In the genomic region with DNA sequence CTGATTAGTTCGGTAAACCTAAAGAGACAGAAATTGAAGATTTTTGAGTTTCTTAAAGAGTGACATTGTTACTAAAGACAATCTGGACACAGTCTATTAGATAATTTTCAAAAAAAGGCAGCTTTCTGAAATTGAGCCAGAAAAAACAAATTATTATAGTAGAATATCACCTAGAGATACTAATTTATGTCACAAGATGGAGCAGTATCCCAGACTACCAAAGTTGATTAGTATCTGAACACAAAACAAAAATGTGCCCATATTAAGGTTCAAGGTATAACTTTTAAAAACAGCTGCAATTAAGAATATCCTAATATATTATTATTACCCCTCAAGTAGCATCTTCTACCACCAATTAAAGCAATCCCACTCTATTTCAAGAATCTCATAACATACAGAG, we compare ENCODE assay signal across 24 cellular contexts. TPM values are rescaled to one million over a fixed set of nuclear protein-coding genes. Genes with fewer than 3 reads are reported as not detected.
DNase-seq lines count a peak whose midpoint lies in the region; ATAC-seq, FAIRE-seq and TF ChIP-seq lines count a peak whose summit lies in the region.
"Had no signal": no experiment of that assay in that cellular context is flagged by ENCODE, and none has a peak within 500 bp of the region (broad histone marks: within the 10 kb centered on the region; RNA-seq: fewer than 3 reads in every experiment).

No MANE protein-coding gene starts in this region.

- H3F3A ChIP-seq in Loucy (ENCODE audit: low read depth): no peaks in the 10 kb centered on the region

- no peak for DNase-seq in HepG2 (ENCODE audit: low spot score)
- no peak for DNase-seq in chondrocyte (ENCODE audit: low spot score)
- no peak for DNase-seq in Karpas-422
- no peak for DNase-seq in DMS114 treated with DMSO at 0.1 percent for 48 hours (lab: John Stamatoyannopoulos, UW; ENCODE audit: unreplicated experiment)
- DNase-seq: activated CD4-positive, alpha-beta T cell treated with anti-CD3 and anti-CD28 coated beads, Interleukin-2, amount 50 U/mL, for 4 hours; activated naive CD4-positive, alpha-beta T cell treated with anti-CD3 and anti-CD28 coated beads, Interleukin-2, amount 10 ng/mL, durations not matched to agents 7 days and 5 days; aorta; effector memory CD8-positive, alpha-beta T cell; GDM1; H9; head of caudate nucleus; NCI-H2081 treated with DMSO at 0.1 percent for 48 hours; NCI-H510A treated with DMSO at 0.1 percent for 48 hours; nucleus accumbens; retina; Right ventricle myocardium superior; T-cell; testis had no signal

- H3K27me3 ChIP-seq in liver (ENCODE audit: control insufficient read depth in 4 of 4, insufficient read depth in 4 of 4, low read length in 3 of 4): no peaks in the 10 kb centered on the region
- no peaks in the 10 kb centered on the region; a peak in 1 of 5 replicates for H3K27me3 ChIP-seq in HepG2 (ENCODE audit: control insufficient read depth in 1 of 2, insufficient read depth in 2 of 2, low read length in 2 of 2)
- no peaks in the 10 kb centered on the region for H3K27me3 ChIP-seq in Loucy (ENCODE audit: insufficient read depth, low read length, poor library complexity, severe bottlenecking)
- no peaks in the 10 kb centered on the region for H3K27me3 ChIP-seq in Karpas-422 (ENCODE audit: low read length)
- H3K27me3 ChIP-seq: testis had no signal

- no peak for TF ChIP-seq POLR2A in HepG2 (IDR thresholded peaks at IDR 0.05; ENCODE audit: insufficient read depth in 1 of 2, low read depth in 2 of 2, low read length in 2 of 2)

- H3K4me3 ChIP-seq in liver (ENCODE audit: low read depth in 1 of 3, low read length in 3 of 3) (no peak overlapping the region), HepG2 (replicated peaks in 1 of 3; ENCODE audit: insufficient read depth in 1 of 3, low read depth in 2 of 3, low read length in 3 of 3) (no peak overlapping the region), Loucy (ENCODE audit: low read length, poor library complexity, severe bottlenecking) (no peak overlapping the region), Karpas-422 (ENCODE audit: low read length) (no peak overlapping the region)
- H3K4me3 ChIP-seq: testis had no signal

- H3K27ac ChIP-seq in liver (ENCODE audit: low read depth in 1 of 2, low read length in 2 of 2) (no peak overlapping the region), HepG2 (ENCODE audit: extremely low read length, insufficient read depth, low read length) (no peak overlapping the region), Karpas-422 (ENCODE audit: low read length) (no peak overlapping the region)

- BruUV-seq in HepG2 (replicated peaks; lab: Mats Ljungman, UMichigan): no TSS peak

- H3K36me3 Mint-ChIP-seq in chondrocyte (ENCODE audit: low read depth): peaks cover 43% of the 10 kb centered on the region

- in situ Hi-C loops in HepG2 (cut with HindIII; ENCODE audit: extremely low pct_ligation_motif_present, low pct_unique_long_range_greater_than_20kb): no loop called here

- H3K4me3 Mint-ChIP-seq in chondrocyte (ENCODE audit: unreplicated experiment): no peak overlapping the region
- H3K4me3 Mint-ChIP-seq: activated naive CD4-positive, alpha-beta T cell treated with anti-CD3 and anti-CD28 coated beads, Interleukin-2, amount 10 ng/mL, durations not matched to agents 7 days and 5 days; effector memory CD8-positive, alpha-beta T cell; H9; T-cell had no signal

- CTCF ChIA-PET in HepG2 (lab: Yijun Ruan, JAX; ENCODE audit: low intra/inter-chr PET ratio, low total read pairs): no interaction called here

- H4K20me1 ChIP-seq in HepG2 (ENCODE audit: insufficient read depth, low read length) (no peaks in the 10 kb centered on the region), Loucy (ENCODE audit: insufficient read depth, low read length, poor library complexity, severe bottlenecking) (peaks cover 3% of the 10 kb centered on the region), Karpas-422 (ENCODE audit: insufficient read depth, low read depth, low read length) (no peaks in the 10 kb centered on the region)

- H3K27ac Mint-ChIP-seq in chondrocyte (ENCODE audit: unreplicated experiment): no peak overlapping the region
- H3K27ac Mint-ChIP-seq: activated naive CD4-positive, alpha-beta T cell treated with anti-CD3 and anti-CD28 coated beads, Interleukin-2, amount 10 ng/mL, durations not matched to agents 7 days and 5 days; T-cell had no signal

- TF ChIP-seq RAD21 in liver (IDR thresholded peaks at IDR 0.05): peak; percentile 32 to 50
- no peak for TF ChIP-seq RAD21 in HepG2 (CRISPR knock-in tag; IDR thresholded peaks at IDR 0.05)

- H3K9ac ChIP-seq in liver (ENCODE audit: low read depth in 1 of 2, low read length in 2 of 2) (no peak overlapping the region), HepG2 (ENCODE audit: insufficient read depth, low read depth, low read length) (no peak overlapping the region), Loucy (ENCODE audit: low read depth, low read length, poor library complexity, severe bottlenecking) (no peak overlapping the region), Karpas-422 (ENCODE audit: low read length) (no peak overlapping the region)

- H3K9me3 Mint-ChIP-seq in chondrocyte (ENCODE audit: low read depth): no peaks in the 10 kb centered on the region
- H3K9me3 Mint-ChIP-seq: activated naive CD4-positive, alpha-beta T cell treated with anti-CD3 and anti-CD28 coated beads, Interleukin-2, amount 10 ng/mL, durations not matched to agents 7 days and 5 days; effector memory CD8-positive, alpha-beta T cell; H9; T-cell had no signal

- intact Hi-C loops in HepG2 (cut with micrococcal nuclease; ENCODE audit: unreplicated experiment): no loop called here

- POLR2A ChIA-PET in HepG2 (lab: Yijun Ruan, JAX): no interaction called here

- H3K27me3 Mint-ChIP-seq in chondrocyte (ENCODE audit: low read depth): no peaks in the 10 kb centered on the region
- H3K27me3 Mint-ChIP-seq: activated naive CD4-positive, alpha-beta T cell treated with anti-CD3 and anti-CD28 coated beads, Interleukin-2, amount 10 ng/mL, durations not matched to agents 7 days and 5 days; effector memory CD8-positive, alpha-beta T cell; T-cell had no signal

- no peak overlapping the region for H3K4me2 ChIP-seq in HepG2 (ENCODE audit: low read depth, low read length)
- H3K4me2 ChIP-seq in Loucy (ENCODE audit: low read depth, low read length, poor library complexity, severe bottlenecking): no peak overlapping the region
- H3K4me2 ChIP-seq in Karpas-422 (ENCODE audit: low read depth, low read length, poor library complexity, severe bottlenecking): no peak overlapping the region

- TF ChIP-seq EP300 in HepG2 (IDR thresholded peaks at IDR 0.05; ENCODE audit: low read depth in 2 of 2, low read length in 2 of 2): no peak
- TF ChIP-seq EP300 in HepG2 (CRISPR knock-in tag; IDR thresholded peaks at IDR 0.05; ENCODE audit: borderline replicate concordance): no peak

- H3K9me3 ChIP-seq in liver (ENCODE audit: control insufficient read depth in 4 of 4, low read length in 3 of 4): no peaks in the 10 kb centered on the region
- no peaks in the 10 kb centered on the region for H3K9me3 ChIP-seq in HepG2 (ENCODE audit: low read length)
- no peaks in the 10 kb centered on the region for H3K9me3 ChIP-seq in Loucy (ENCODE audit: insufficient read depth, low read depth, low read length)
- no peaks in the 10 kb centered on the region for H3K9me3 ChIP-seq in Karpas-422 (ENCODE audit: low read length)
- H3K9me3 ChIP-seq: testis had no signal

- FAIRE-seq in HepG2 (lab: Jason Lieb, UNC): no peak

- H3K36me3 ChIP-seq in liver (ENCODE audit: control insufficient read depth in 4 of 4, insufficient read depth in 3 of 4, low read depth in 1 of 4, low read length in 3 of 4) (peaks cover 5 to 45% (median 26%) of the 10 kb centered on the region in 4 donors), HepG2 (replicated peaks in 1 of 2; ENCODE audit: control insufficient read depth in 1 of 2, insufficient read depth in 2 of 2, low read length in 2 of 2) (peaks cover 16 to 67% of the 10 kb centered on the region in 2 experiments), Loucy (ENCODE audit: insufficient read depth, low read length) (peaks cover 99% of the 10 kb centered on the region), Karpas-422 (ENCODE audit: insufficient read depth, low read length) (no peaks in the 10 kb centered on the region)

- H3K9me2 ChIP-seq in Loucy (replicated peaks; ENCODE audit: low read depth, low read length) (no peaks in the 10 kb centered on the region), Karpas-422 (replicated peaks; ENCODE audit: insufficient read depth, low read length) (no peaks in the 10 kb centered on the region)

- no peaks in the 10 kb centered on the region for H3K4me1 Mint-ChIP-seq in chondrocyte (ENCODE audit: low read depth)
- H3K4me1 Mint-ChIP-seq: activated naive CD4-positive, alpha-beta T cell treated with anti-CD3 and anti-CD28 coated beads, Interleukin-2, amount 10 ng/mL, durations not matched to agents 7 days and 5 days; H9; T-cell had no signal

- no peak for TF ChIP-seq CTCF in liver (IDR thresholded peaks at IDR 0.05; ENCODE audit: low read depth, low read length, missing input control)
- TF ChIP-seq CTCF in HepG2 (CRISPR knock-in tag; IDR thresholded peaks at IDR 0.05): no peak
- TF ChIP-seq CTCF in Loucy (conservative IDR thresholded peaks at IDR 0.05; ENCODE audit: low read length): peak; percentile 36; the same call in 1 of the 2 replicates
- TF ChIP-seq CTCF in chondrocyte (IDR thresholded peaks at IDR 0.05): peak; percentile 63

- 91% methylated on average over 1 of the region's 1 CpG for WGBS in liver
- WGBS in HepG2 (ENCODE audit: low lambda C conversion rate): 97% methylated on average over 1 of the region's 1 CpG

- ATAC-seq in HepG2: no peak
- ATAC-seq in GM21825 (IDR thresholded peaks at IDR 0.05; ENCODE audit: unreplicated experiment): no peak
- no peak for ATAC-seq in GM18858 (IDR thresholded peaks at IDR 0.05; ENCODE audit: unreplicated experiment)
- ATAC-seq: effector memory CD8-positive, alpha-beta T cell; T-cell had no signal

- no peak overlapping the region for H2AFZ ChIP-seq in HepG2 (ENCODE audit: low read length)
- no peak overlapping the region for H2AFZ ChIP-seq in Loucy (ENCODE audit: low read length)
- no peak overlapping the region for H2AFZ ChIP-seq in Karpas-422 (ENCODE audit: low read length)

- H3K4me1 ChIP-seq in liver (ENCODE audit: control insufficient read depth in 4 of 4, insufficient read depth in 4 of 4, low read length in 3 of 4) (peaks cover 0 to 6% (median 5%) of the 10 kb centered on the region in 4 donors), HepG2 (ENCODE audit: insufficient read depth, low read length) (no peaks in the 10 kb centered on the region), Loucy (ENCODE audit: insufficient read depth, low read length, poor library complexity, severe bottlenecking) (no peaks in the 10 kb centered on the region), Karpas-422 (ENCODE audit: low read length) (peaks cover 5% of the 10 kb centered on the region; the same call in 1 of the 2 replicates)
- H3K4me1 ChIP-seq: testis had no signal

- H3K79me2 ChIP-seq in HepG2 (ENCODE audit: insufficient read depth, low read length) (no peaks in the 10 kb centered on the region), Loucy (ENCODE audit: insufficient read depth, low read length) (no peaks in the 10 kb centered on the region), Karpas-422 (ENCODE audit: low read length) (no peaks in the 10 kb centered on the region)

RNA-seq across cellular contexts. Expression of a gene that starts 40.5 kb away (rescaled TPM):
- total RNA-seq in liver (not detected), HepG2 (2016; rRNA removed; fragmentation: Illumina TruSeq; extraction: Trizol) (not detected in 2 replicates), chondrocyte (0.07 TPM in 1 of 3 replicates, not detected in the others)
- polyA plus RNA-seq in liver (under 1 TPM; under 0.01 to 0.07 TPM), HepG2 (2011; rRNA removed) (not detected in 2 replicates)
- not detected in 2 replicates for total RNA-seq in HepG2 (2016; cell fraction: cytosol; rRNA removed; fragmentation: Illumina TruSeq; extraction: Trizol; ENCODE audit: low read depth)
- not detected in 2 replicates for total RNA-seq in HepG2 (2016; cell fraction: insoluble cytoplasmic fraction; rRNA removed; fragmentation: Illumina TruSeq; extraction: Trizol)
- total RNA-seq in HepG2 (2016; cell fraction: membrane; rRNA removed; fragmentation: Illumina TruSeq; extraction: Trizol): not detected in 2 replicates
- not detected in 2 replicates for total RNA-seq in HepG2 (2016; cell fraction: nucleus; rRNA removed; fragmentation: Illumina TruSeq; extraction: Trizol)
- polyA plus RNA-seq in HepG2 (2011; cell fraction: cytosol; rRNA removed): not detected in 2 replicates
- not detected in 2 replicates for polyA plus RNA-seq in HepG2 (2011; cell fraction: nucleus; rRNA removed)
- polyA plus RNA-seq in HepG2 (2012): 0.03 TPM in 2 replicates
- polyA plus RNA-seq in HepG2 (2016; cell fraction: cytosol; fragmentation: Illumina TruSeq; extraction: Trizol; ENCODE audit: low read depth): not detected in 2 replicates
- polyA plus RNA-seq in HepG2 (2016; cell fraction: insoluble cytoplasmic fraction; fragmentation: Illumina TruSeq; extraction: Trizol; ENCODE audit: low read depth): not detected in 2 replicates
- polyA plus RNA-seq in HepG2 (2016; cell fraction: membrane; fragmentation: Illumina TruSeq; extraction: Trizol; ENCODE audit: low read depth): not detected in 2 replicates
- not detected in 2 replicates for polyA plus RNA-seq in HepG2 (2016; cell fraction: nucleus; fragmentation: Illumina TruSeq; extraction: Trizol; ENCODE audit: insufficient read depth, low read depth)
- not detected in 2 replicates for polyA minus RNA-seq in HepG2 (2011; rRNA and poly(A)+ RNA removed; ENCODE audit: low replicate concordance)
- polyA minus RNA-seq in HepG2 (2011; cell fraction: cytosol; rRNA and poly(A)+ RNA removed): not detected in 2 replicates
- not detected in 2 replicates for polyA minus RNA-seq in HepG2 (2011; cell fraction: nucleus; rRNA and poly(A)+ RNA removed)
- total RNA-seq in Karpas-422 (2014; rRNA removed; shearing (Covaris generic); ENCODE audit: low replicate concordance): not detected in 2 replicates
- total RNA-seq: fibroblast of lung, lung microvascular endothelial cell, Right ventricle myocardium superior had no signal

RNA-seq across cellular contexts. Expression of a gene that starts 57.5 kb away (rescaled TPM):
- total RNA-seq in liver: 10 to 100 TPM; 19.6 to 33.7 TPM
- polyA plus RNA-seq in liver: 10 to 100 TPM in 1 of 2 donors, 1 to 10 TPM in 1; 3.4 to 10.0 TPM
- total RNA-seq in HepG2 (2016; rRNA removed; fragmentation: Illumina TruSeq; extraction: Trizol): 33.1 and 34.2 TPM in 2 replicates
- 19.5 and 20.3 TPM in 2 replicates for total RNA-seq in HepG2 (2016; cell fraction: cytosol; rRNA removed; fragmentation: Illumina TruSeq; extraction: Trizol; ENCODE audit: low read depth)
- total RNA-seq in HepG2 (2016; cell fraction: insoluble cytoplasmic fraction; rRNA removed; fragmentation: Illumina TruSeq; extraction: Trizol): 29.8 and 31.9 TPM in 2 replicates
- total RNA-seq in HepG2 (2016; cell fraction: membrane; rRNA removed; fragmentation: Illumina TruSeq; extraction: Trizol): 11.4 and 12.3 TPM in 2 replicates
- 54.3 and 61.2 TPM in 2 replicates for total RNA-seq in HepG2 (2016; cell fraction: nucleus; rRNA removed; fragmentation: Illumina TruSeq; extraction: Trizol)
- 26.5 and 35.4 TPM in 2 replicates for polyA plus RNA-seq in HepG2 (2011; rRNA removed)
- 22.1 and 28.3 TPM in 2 replicates for polyA plus RNA-seq in HepG2 (2011; cell fraction: cytosol; rRNA removed)
- 36.4 and 43.7 TPM in 2 replicates for polyA plus RNA-seq in HepG2 (2011; cell fraction: nucleus; rRNA removed)
- 26.9 and 31.1 TPM in 2 replicates for polyA plus RNA-seq in HepG2 (2012)
- 0.63 and 1.1 TPM in 2 replicates for polyA plus RNA-seq in HepG2 (2016; cell fraction: cytosol; fragmentation: Illumina TruSeq; extraction: Trizol; ENCODE audit: low read depth)
- polyA plus RNA-seq in HepG2 (2016; cell fraction: insoluble cytoplasmic fraction; fragmentation: Illumina TruSeq; extraction: Trizol; ENCODE audit: low read depth): 22.0 and 23.8 TPM in 2 replicates
- 2.8 and 3.0 TPM in 2 replicates for polyA plus RNA-seq in HepG2 (2016; cell fraction: membrane; fragmentation: Illumina TruSeq; extraction: Trizol; ENCODE audit: low read depth)
- polyA plus RNA-seq in HepG2 (2016; cell fraction: nucleus; fragmentation: Illumina TruSeq; extraction: Trizol; ENCODE audit: insufficient read depth, low read depth): 28.1 and 31.4 TPM in 2 replicates
- polyA minus RNA-seq in HepG2 (2011; rRNA and poly(A)+ RNA removed; ENCODE audit: low replicate concordance): 24.8 and 71.2 TPM in 2 replicates
- polyA minus RNA-seq in HepG2 (2011; cell fraction: cytosol; rRNA and poly(A)+ RNA removed): 58.9 and 59.9 TPM in 2 replicates
- polyA minus RNA-seq in HepG2 (2011; cell fraction: nucleus; rRNA and poly(A)+ RNA removed): 238 and 264 TPM in 2 replicates
- total RNA-seq in chondrocyte: 123 to 131 TPM (median 126 TPM) in 3 replicates
- not detected in 2 replicates for total RNA-seq in Karpas-422 (2014; rRNA removed; shearing (Covaris generic); ENCODE audit: low replicate concordance)

RNA-seq across cellular contexts. Expression of a gene that starts 60.0 kb away (rescaled TPM):
- total RNA-seq in liver (not detected), HepG2 (2016; rRNA removed; fragmentation: Illumina TruSeq; extraction: Trizol) (0.55 and 0.60 TPM in 2 replicates), chondrocyte (4.2 to 6.8 TPM (median 4.5 TPM) in 3 replicates)
- polyA plus RNA-seq in liver (1 to 10 TPM in 1 of 2 donors, under 1 TPM in 1; 0.23 to 1.2 TPM), HepG2 (2011; rRNA removed) (4.1 and 4.4 TPM in 2 replicates)
- total RNA-seq in HepG2 (2016; cell fraction: cytosol; rRNA removed; fragmentation: Illumina TruSeq; extraction: Trizol; ENCODE audit: low read depth): 1.1 and 2.0 TPM in 2 replicates
- 0.84 TPM in 1 of 2 replicates, not detected in the other for total RNA-seq in HepG2 (2016; cell fraction: insoluble cytoplasmic fraction; rRNA removed; fragmentation: Illumina TruSeq; extraction: Trizol)
- 1.00 and 1.1 TPM in 2 replicates for total RNA-seq in HepG2 (2016; cell fraction: membrane; rRNA removed; fragmentation: Illumina TruSeq; extraction: Trizol)
- total RNA-seq in HepG2 (2016; cell fraction: nucleus; rRNA removed; fragmentation: Illumina TruSeq; extraction: Trizol): 0.94 TPM in 1 of 2 replicates, not detected in the other
- polyA plus RNA-seq in HepG2 (2011; cell fraction: cytosol; rRNA removed): 4.5 and 8.3 TPM in 2 replicates
- 9.5 and 12.7 TPM in 2 replicates for polyA plus RNA-seq in HepG2 (2011; cell fraction: nucleus; rRNA removed)
- polyA plus RNA-seq in HepG2 (2012): 9.0 and 16.4 TPM in 2 replicates
- 6.2 and 6.7 TPM in 2 replicates for polyA plus RNA-seq in HepG2 (2016; cell fraction: cytosol; fragmentation: Illumina TruSeq; extraction: Trizol; ENCODE audit: low read depth)
- 1.0 and 1.8 TPM in 2 replicates for polyA plus RNA-seq in HepG2 (2016; cell fraction: insoluble cytoplasmic fraction; fragmentation: Illumina TruSeq; extraction: Trizol; ENCODE audit: low read depth)
- 5.4 and 6.3 TPM in 2 replicates for polyA plus RNA-seq in HepG2 (2016; cell fraction: membrane; fragmentation: Illumina TruSeq; extraction: Trizol; ENCODE audit: low read depth)
- polyA plus RNA-seq in HepG2 (2016; cell fraction: nucleus; fragmentation: Illumina TruSeq; extraction: Trizol; ENCODE audit: insufficient read depth, low read depth): 3.8 and 4.4 TPM in 2 replicates
- 6.6 TPM in 1 of 2 replicates, not detected in the other for polyA minus RNA-seq in HepG2 (2011; rRNA and poly(A)+ RNA removed; ENCODE audit: low replicate concordance)
- polyA minus RNA-seq in HepG2 (2011; cell fraction: cytosol; rRNA and poly(A)+ RNA removed): 3.7 and 3.9 TPM in 2 replicates
- 0.90 and 1.7 TPM in 2 replicates for polyA minus RNA-seq in HepG2 (2011; cell fraction: nucleus; rRNA and poly(A)+ RNA removed)
- total RNA-seq in Karpas-422 (2014; rRNA removed; shearing (Covaris generic); ENCODE audit: low replicate concordance): not detected in 2 replicates
- total RNA-seq: lung microvascular endothelial cell had no signal

Comparison
In these comparisons a context has a peak if more than half of its experiments do, and no peak if none do; other contexts are left out.
1. CTCF ChIP-seq: peak in Loucy (single experiment) and chondrocyte (single experiment); none in liver (single experiment) and HepG2 (single experiment).
2. RNA of a gene that starts 57.5 kb away (total RNA-seq): 123 to 131 TPM in chondrocyte, 11.4 to 61.2 TPM in HepG2 and 19.6 to 33.7 TPM in liver; not detected in Karpas-422; every median in the first group is over 10 times any median in the second.